ENCODE assay signal across 4 cellular contexts in genomic region chr5:53665313-53665712, GRCh38.
DNase-seq lines count a peak whose midpoint lies in the region; TF ChIP-seq lines count a peak whose summit lies in the region.
"Not testable (repeated sequence)": the region's sequence is repeated elsewhere in the genome, so short reads cannot be mapped to it uniquely, and the experiment has no call there.

No MANE protein-coding gene starts in this region.

- H3K9me3 Mint-ChIP-seq in osteocyte (ENCODE audit: unreplicated experiment): peaks cover 14% of the 10 kb centered on the region

- DNase-seq in LoVo (ENCODE audit: low spot score) (peak; percentile 70), SHP77 treated with DMSO at 0.1 percent for 48 hours (lab: John Stamatoyannopoulos, UW) (peak; percentile 3), dedifferentiated amniotic fluid mesenchymal stem cell (ENCODE audit: extremely low spot score) (peak; percentile 3), osteocyte (ENCODE audit: extremely low spot score, unreplicated experiment) (peak; percentile 78)

- not testable (repeated sequence) for H3K4me3 Mint-ChIP-seq in osteocyte (ENCODE audit: unreplicated experiment)

- H3K27ac Mint-ChIP-seq in osteocyte (ENCODE audit: unreplicated experiment): not testable (repeated sequence)

- TF ChIP-seq CTCF in osteocyte (IDR thresholded peaks at IDR 0.05): not testable (repeated sequence)

- not testable (repeated sequence) for H3K4me1 Mint-ChIP-seq in osteocyte (ENCODE audit: unreplicated experiment)

- not testable (repeated sequence) for H3K27me3 Mint-ChIP-seq in osteocyte (ENCODE audit: unreplicated experiment)

- peaks cover 40% of the 10 kb centered on the region for H3K36me3 Mint-ChIP-seq in osteocyte (ENCODE audit: unreplicated experiment)

Comparison
In these comparisons a context has a peak if more than half of its experiments do, and no peak if none do; other contexts are left out.
1. Peak in every context shown above with its lines: DNase-seq.
2. DNase-seq: peak in every context shown above with its lines; median percentile 78 in osteocyte; 70 in LoVo; 3 in SHP77 treated with DMSO at 0.1 percent for 48 hours; 3 in dedifferentiated amniotic fluid mesenchymal stem cell.